ENCODE assay signal across 20 cellular contexts in genomic region chr10:58438340-58438739, GRCh38. TPM values are rescaled to one million over a fixed set of nuclear protein-coding genes. Genes with fewer than 3 reads are reported as not detected.
A peak's percentile ranks its signal among the peaks of the same experiment; 100 is the strongest.
DNase-seq lines count a peak whose midpoint lies in the region; FAIRE-seq and TF ChIP-seq lines count a peak whose summit lies in the region.
"Had no signal": no experiment of that assay in that cellular context is flagged by ENCODE, and none has a peak within 500 bp of the region (broad histone marks: within the 10 kb centered on the region; RNA-seq: fewer than 3 reads in every experiment).

No MANE protein-coding gene starts in this region.

- peaks cover 3% of the 10 kb centered on the region for H3K36me3 Mint-ChIP-seq in endothelial cell (ENCODE audit: low read depth, unreplicated experiment)
- H3K36me3 Mint-ChIP-seq: CD8-positive, alpha-beta T cell had no signal

- no peak for FAIRE-seq in urothelium cell line (lab: Jason Lieb, UNC)
- FAIRE-seq: HepG2, small intestine had no signal

- H3K4me1 Mint-ChIP-seq in endothelial cell (ENCODE audit: unreplicated experiment): peaks cover 12% of the 10 kb centered on the region

- H3K4me3 Mint-ChIP-seq in endothelial cell (ENCODE audit: unreplicated experiment): no peak overlapping the region
- H3K4me3 Mint-ChIP-seq: CD8-positive, alpha-beta T cell; nephron progenitor cell; stimulated activated naive CD8-positive, alpha-beta T cell treated with anti-CD3 and anti-CD28 coated beads, Interleukin-15, amount 100 ng/mL, for 72 hours had no signal

- peak overlapping the region; percentile 69 for H3K9ac ChIP-seq in adipocyte (ENCODE audit: low read length)

- H3K27ac Mint-ChIP-seq in endothelial cell (ENCODE audit: unreplicated experiment): no peak overlapping the region
- H3K27ac Mint-ChIP-seq: CD8-positive, alpha-beta T cell; nephron progenitor cell; stimulated activated naive CD8-positive, alpha-beta T cell treated with anti-CD3 and anti-CD28 coated beads, Interleukin-15, amount 100 ng/mL, for 72 hours had no signal

- H3K4me3 ChIP-seq in adipocyte (ENCODE audit: low read length) (peak overlapping the region; percentile 61), fibroblast of pulmonary artery (replicated peaks; ENCODE audit: low read depth, low read length) (no peak overlapping the region), skeletal muscle cell (ENCODE audit: low read depth, low read length) (no peak overlapping the region)
- H3K4me3 ChIP-seq: dorsolateral prefrontal cortex had no signal

- no peaks in the 10 kb centered on the region for H3K27me3 ChIP-seq in adipocyte (replicated peaks; ENCODE audit: control insufficient read depth, insufficient read depth, low read length)

- peak; percentile 75 for DNase-seq in GM04503 (ENCODE audit: low read depth)
- DNase-seq in adipocyte (ENCODE audit: low read depth): peak; percentile 84
- DNase-seq in fibroblast of pulmonary artery (ENCODE audit: low read depth): peak; percentile 82
- peak; percentile 59 for DNase-seq in skeletal muscle cell (ENCODE audit: low read depth)
- no peak for DNase-seq in NCI-H1092 (lab: John Stamatoyannopoulos, UW)
- no peak for DNase-seq in NCI-H748 treated with DMSO at 0.1 percent for 48 hours (lab: John Stamatoyannopoulos, UW)
- DNase-seq in urothelium cell line (ENCODE audit: low spot score): no peak
- no peak for DNase-seq in endothelial cell (ENCODE audit: low spot score)
- DNase-seq: activated CD4-positive, alpha-beta T cell treated with anti-CD3 and anti-CD28 coated beads for 1 hour; activated T-cell treated with anti-CD3 and anti-CD28 coated beads for 4 hours; CD8-positive, alpha-beta T cell; dorsolateral prefrontal cortex; glutamatergic neuron; left cardiac atrium; NCI-H1105; nephron progenitor cell; OCI-M1; small intestine; stimulated activated naive CD8-positive, alpha-beta T cell treated with anti-CD3 and anti-CD28 coated beads, Interleukin-15, amount 100 ng/mL, for 72 hours had no signal

- no peaks in the 10 kb centered on the region for H3K27me3 Mint-ChIP-seq in endothelial cell (ENCODE audit: unreplicated experiment)
- H3K27me3 Mint-ChIP-seq: stimulated activated naive CD8-positive, alpha-beta T cell treated with anti-CD3 and anti-CD28 coated beads, Interleukin-15, amount 100 ng/mL, for 72 hours had no signal

- peaks cover 5% of the 10 kb centered on the region for H3K9me3 ChIP-seq in adipocyte (ENCODE audit: control insufficient read depth, low read length)

- TF ChIP-seq CTCF in fibroblast of pulmonary artery (IDR thresholded peaks at IDR 0.05; ENCODE audit: low read length, missing control alignments): no peak
- TF ChIP-seq CTCF in endothelial cell (IDR thresholded peaks at IDR 0.05; ENCODE audit: unreplicated experiment): no peak

- no peaks in the 10 kb centered on the region for H3K9me3 Mint-ChIP-seq in endothelial cell (ENCODE audit: unreplicated experiment)

- H3K36me3 ChIP-seq in adipocyte (ENCODE audit: control insufficient read depth, insufficient read depth, low read length, severe bottlenecking): no peaks in the 10 kb centered on the region

- H3K4me1 ChIP-seq in adipocyte (ENCODE audit: control insufficient read depth, insufficient read depth, low read length): peaks cover 35% of the 10 kb centered on the region

RNA-seq across cellular contexts. Expression of gene TFAM, which starts 53.1 kb away (rescaled TPM):
- 39.4 TPM for total RNA-seq in endothelial cell (ENCODE audit: unreplicated experiment)

Comparison
In these comparisons a context has a peak if more than half of its experiments do, and no peak if none do; other contexts are left out.
1. DNase-seq: peak in GM04503 (single experiment), adipocyte (single experiment), fibroblast of pulmonary artery (single experiment) and skeletal muscle cell (single experiment); none in NCI-H1092 (single experiment), NCI-H748 treated with DMSO at 0.1 percent for 48 hours (single experiment), urothelium cell line (single experiment) and endothelial cell (single experiment).